1 cellular context compared by ENCODE assay signal in the genomic region with DNA sequence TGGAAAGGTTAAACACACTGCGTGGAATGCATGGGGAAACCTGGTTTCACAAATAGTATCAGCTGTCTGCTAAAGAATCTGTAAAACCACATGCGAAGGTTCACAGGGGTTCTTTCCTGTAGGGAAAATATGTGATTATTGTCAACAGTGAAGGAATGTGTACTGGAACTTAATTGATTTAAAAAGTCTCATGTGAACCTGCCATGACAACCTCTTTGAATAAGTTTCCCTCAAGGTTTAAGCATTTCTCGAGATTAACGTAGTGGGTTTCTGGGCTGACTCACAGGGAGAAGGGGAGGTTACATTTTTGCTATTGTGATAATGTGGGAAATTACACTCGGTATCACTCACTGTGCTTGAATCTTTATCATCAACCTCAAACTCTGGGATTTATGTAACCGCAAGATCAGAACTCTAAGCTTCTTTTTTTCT.
TF ChIP-seq lines count a peak whose summit lies in the region.

No MANE protein-coding gene starts in this region.

TF ChIP-seq in HepG2, 621 proteins besides CTCF, POLR2A, EP300 and RAD21 (continued from another document and continues in another):
- TF ChIP-seq, protein P1, sequence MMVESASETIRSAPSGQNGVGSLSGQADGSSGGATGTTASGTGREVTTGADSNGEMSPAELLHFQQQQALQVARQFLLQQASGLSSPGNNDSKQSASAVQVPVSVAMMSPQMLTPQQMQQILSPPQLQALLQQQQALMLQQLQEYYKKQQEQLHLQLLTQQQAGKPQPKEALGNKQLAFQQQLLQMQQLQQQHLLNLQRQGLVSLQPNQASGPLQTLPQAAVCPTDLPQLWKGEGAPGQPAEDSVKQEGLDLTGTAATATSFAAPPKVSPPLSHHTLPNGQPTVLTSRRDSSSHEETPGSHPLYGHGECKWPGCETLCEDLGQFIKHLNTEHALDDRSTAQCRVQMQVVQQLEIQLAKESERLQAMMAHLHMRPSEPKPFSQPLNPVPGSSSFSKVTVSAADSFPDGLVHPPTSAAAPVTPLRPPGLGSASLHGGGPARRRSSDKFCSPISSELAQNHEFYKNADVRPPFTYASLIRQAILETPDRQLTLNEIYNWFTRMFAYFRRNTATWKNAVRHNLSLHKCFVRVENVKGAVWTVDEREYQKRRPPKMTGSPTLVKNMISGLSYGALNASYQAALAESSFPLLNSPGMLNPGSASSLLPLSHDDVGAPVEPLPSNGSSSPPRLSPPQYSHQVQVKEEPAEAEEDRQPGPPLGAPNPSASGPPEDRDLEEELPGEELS (CRISPR knock-in tag; IDR thresholded peaks at IDR 0.05): no peak
- TF ChIP-seq ZNF235 (CRISPR knock-in tag; IDR thresholded peaks at IDR 0.05; ENCODE audit: borderline replicate concordance): no peak
- TF ChIP-seq FIP1L1 (IDR thresholded peaks at IDR 0.05; ENCODE audit: borderline replicate concordance, insufficient read depth, low read depth, low read length): no peak
- TF ChIP-seq, protein P2, sequence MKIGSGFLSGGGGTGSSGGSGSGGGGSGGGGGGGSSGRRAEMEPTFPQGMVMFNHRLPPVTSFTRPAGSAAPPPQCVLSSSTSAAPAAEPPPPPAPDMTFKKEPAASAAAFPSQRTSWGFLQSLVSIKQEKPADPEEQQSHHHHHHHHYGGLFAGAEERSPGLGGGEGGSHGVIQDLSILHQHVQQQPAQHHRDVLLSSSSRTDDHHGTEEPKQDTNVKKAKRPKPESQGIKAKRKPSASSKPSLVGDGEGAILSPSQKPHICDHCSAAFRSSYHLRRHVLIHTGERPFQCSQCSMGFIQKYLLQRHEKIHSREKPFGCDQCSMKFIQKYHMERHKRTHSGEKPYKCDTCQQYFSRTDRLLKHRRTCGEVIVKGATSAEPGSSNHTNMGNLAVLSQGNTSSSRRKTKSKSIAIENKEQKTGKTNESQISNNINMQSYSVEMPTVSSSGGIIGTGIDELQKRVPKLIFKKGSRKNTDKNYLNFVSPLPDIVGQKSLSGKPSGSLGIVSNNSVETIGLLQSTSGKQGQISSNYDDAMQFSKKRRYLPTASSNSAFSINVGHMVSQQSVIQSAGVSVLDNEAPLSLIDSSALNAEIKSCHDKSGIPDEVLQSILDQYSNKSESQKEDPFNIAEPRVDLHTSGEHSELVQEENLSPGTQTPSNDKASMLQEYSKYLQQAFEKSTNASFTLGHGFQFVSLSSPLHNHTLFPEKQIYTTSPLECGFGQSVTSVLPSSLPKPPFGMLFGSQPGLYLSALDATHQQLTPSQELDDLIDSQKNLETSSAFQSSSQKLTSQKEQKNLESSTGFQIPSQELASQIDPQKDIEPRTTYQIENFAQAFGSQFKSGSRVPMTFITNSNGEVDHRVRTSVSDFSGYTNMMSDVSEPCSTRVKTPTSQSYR (CRISPR knock-in tag; IDR thresholded peaks at IDR 0.05; ENCODE audit: borderline replicate concordance): no peak
- TF ChIP-seq PAX8 (CRISPR knock-in tag; IDR thresholded peaks at IDR 0.05; ENCODE audit: borderline replicate concordance): no peak
- no peak for TF ChIP-seq ZNF225 (CRISPR knock-in tag; IDR thresholded peaks at IDR 0.05)
- TF ChIP-seq ZNF335 (CRISPR knock-in tag; IDR thresholded peaks at IDR 0.05): no peak
- TF ChIP-seq, protein P3, sequence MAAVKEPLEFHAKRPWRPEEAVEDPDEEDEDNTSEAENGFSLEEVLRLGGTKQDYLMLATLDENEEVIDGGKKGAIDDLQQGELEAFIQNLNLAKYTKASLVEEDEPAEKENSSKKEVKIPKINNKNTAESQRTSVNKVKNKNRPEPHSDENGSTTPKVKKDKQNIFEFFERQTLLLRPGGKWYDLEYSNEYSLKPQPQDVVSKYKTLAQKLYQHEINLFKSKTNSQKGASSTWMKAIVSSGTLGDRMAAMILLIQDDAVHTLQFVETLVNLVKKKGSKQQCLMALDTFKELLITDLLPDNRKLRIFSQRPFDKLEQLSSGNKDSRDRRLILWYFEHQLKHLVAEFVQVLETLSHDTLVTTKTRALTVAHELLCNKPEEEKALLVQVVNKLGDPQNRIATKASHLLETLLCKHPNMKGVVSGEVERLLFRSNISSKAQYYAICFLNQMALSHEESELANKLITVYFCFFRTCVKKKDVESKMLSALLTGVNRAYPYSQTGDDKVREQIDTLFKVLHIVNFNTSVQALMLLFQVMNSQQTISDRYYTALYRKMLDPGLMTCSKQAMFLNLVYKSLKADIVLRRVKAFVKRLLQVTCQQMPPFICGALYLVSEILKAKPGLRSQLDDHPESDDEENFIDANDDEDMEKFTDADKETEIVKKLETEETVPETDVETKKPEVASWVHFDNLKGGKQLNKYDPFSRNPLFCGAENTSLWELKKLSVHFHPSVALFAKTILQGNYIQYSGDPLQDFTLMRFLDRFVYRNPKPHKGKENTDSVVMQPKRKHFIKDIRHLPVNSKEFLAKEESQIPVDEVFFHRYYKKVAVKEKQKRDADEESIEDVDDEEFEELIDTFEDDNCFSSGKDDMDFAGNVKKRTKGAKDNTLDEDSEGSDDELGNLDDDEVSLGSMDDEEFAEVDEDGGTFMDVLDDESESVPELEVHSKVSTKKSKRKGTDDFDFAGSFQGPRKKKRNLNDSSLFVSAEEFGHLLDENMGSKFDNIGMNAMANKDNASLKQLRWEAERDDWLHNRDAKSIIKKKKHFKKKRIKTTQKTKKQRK (IDR thresholded peaks at IDR 0.05; ENCODE audit: low read length): no peak
- no peak for TF ChIP-seq ZNF224 (CRISPR knock-in tag; IDR thresholded peaks at IDR 0.05)
- no peak for TF ChIP-seq MAZ (IDR thresholded peaks at IDR 0.05; ENCODE audit: borderline replicate concordance, low read depth, low read length)
- TF ChIP-seq MAZ (CRISPR knock-in tag; IDR thresholded peaks at IDR 0.05; ENCODE audit: low read depth): no peak
- TF ChIP-seq SIN3A (IDR thresholded peaks at IDR 0.05; ENCODE audit: borderline replicate concordance, low read depth, low read length): no peak
- TF ChIP-seq TCF7 (IDR thresholded peaks at IDR 0.05; ENCODE audit: low read depth): no peak
- no peak for TF ChIP-seq POLR2G (IDR thresholded peaks at IDR 0.05; ENCODE audit: low read depth, low read length)
- no peak for TF ChIP-seq NR2F1 (CRISPR knock-in tag; IDR thresholded peaks at IDR 0.05)
- TF ChIP-seq, protein P4, sequence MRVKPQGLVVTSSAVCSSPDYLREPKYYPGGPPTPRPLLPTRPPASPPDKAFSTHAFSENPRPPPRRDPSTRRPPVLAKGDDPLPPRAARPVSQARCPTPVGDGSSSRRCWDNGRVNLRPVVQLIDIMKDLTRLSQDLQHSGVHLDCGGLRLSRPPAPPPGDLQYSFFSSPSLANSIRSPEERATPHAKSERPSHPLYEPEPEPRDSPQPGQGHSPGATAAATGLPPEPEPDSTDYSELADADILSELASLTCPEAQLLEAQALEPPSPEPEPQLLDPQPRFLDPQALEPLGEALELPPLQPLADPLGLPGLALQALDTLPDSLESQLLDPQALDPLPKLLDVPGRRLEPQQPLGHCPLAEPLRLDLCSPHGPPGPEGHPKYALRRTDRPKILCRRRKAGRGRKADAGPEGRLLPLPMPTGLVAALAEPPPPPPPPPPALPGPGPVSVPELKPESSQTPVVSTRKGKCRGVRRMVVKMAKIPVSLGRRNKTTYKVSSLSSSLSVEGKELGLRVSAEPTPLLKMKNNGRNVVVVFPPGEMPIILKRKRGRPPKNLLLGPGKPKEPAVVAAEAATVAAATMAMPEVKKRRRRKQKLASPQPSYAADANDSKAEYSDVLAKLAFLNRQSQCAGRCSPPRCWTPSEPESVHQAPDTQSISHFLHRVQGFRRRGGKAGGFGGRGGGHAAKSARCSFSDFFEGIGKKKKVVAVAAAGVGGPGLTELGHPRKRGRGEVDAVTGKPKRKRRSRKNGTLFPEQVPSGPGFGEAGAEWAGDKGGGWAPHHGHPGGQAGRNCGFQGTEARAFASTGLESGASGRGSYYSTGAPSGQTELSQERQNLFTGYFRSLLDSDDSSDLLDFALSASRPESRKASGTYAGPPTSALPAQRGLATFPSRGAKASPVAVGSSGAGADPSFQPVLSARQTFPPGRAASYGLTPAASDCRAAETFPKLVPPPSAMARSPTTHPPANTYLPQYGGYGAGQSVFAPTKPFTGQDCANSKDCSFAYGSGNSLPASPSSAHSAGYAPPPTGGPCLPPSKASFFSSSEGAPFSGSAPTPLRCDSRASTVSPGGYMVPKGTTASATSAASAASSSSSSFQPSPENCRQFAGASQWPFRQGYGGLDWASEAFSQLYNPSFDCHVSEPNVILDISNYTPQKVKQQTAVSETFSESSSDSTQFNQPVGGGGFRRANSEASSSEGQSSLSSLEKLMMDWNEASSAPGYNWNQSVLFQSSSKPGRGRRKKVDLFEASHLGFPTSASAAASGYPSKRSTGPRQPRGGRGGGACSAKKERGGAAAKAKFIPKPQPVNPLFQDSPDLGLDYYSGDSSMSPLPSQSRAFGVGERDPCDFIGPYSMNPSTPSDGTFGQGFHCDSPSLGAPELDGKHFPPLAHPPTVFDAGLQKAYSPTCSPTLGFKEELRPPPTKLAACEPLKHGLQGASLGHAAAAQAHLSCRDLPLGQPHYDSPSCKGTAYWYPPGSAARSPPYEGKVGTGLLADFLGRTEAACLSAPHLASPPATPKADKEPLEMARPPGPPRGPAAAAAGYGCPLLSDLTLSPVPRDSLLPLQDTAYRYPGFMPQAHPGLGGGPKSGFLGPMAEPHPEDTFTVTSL (CRISPR knock-in tag; IDR thresholded peaks at IDR 0.05; ENCODE audit: borderline replicate concordance): peak; percentile 13; the same call in 1 of the 2 replicates
- TF ChIP-seq FOXA1 (IDR thresholded peaks at IDR 0.05): no peak
- 0 out of 2 replicates have a peak, but pooled peaks have one; percentile 16 for TF ChIP-seq FOXA1 (CRISPR knock-in tag; IDR thresholded peaks at IDR 0.05)
- TF ChIP-seq ELF1 (CRISPR knock-in tag; IDR thresholded peaks at IDR 0.05): no peak
- TF ChIP-seq KLF16 (CRISPR knock-in tag; IDR thresholded peaks at IDR 0.05): 0 out of 4 replicates have a peak, but pooled peaks of 1 of the 2 experiments have one; percentile 1
- TF ChIP-seq, protein P5, sequence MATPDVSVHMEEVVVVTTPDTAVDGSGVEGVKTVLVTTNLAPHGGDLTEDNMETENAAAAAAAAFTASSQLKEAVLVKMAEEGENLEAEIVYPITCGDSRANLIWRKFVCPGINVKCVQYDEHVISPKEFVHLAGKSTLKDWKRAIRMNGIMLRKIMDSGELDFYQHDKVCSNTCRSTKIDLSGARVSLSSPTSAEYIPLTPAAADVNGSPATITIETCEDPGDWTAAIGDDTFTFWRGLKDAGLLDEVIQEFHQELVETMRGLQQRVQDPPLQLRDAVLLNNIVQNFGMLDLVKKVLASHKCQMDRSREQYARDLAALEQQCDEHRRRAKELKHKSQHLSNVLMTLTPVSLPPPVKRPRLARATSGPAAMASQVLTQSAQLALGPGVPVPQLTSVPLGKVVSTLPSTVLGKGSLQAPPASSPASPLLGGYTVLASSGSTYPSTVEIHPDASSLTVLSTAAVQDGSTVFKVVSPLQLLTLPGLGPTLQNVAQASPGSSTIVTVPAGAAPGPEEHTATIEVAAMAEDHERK (CRISPR knock-in tag; IDR thresholded peaks at IDR 0.05; ENCODE audit: low read depth): no peak
- no peak for TF ChIP-seq ZNF367 (CRISPR knock-in tag; IDR thresholded peaks at IDR 0.05; ENCODE audit: borderline replicate concordance)
- TF ChIP-seq, protein P6, sequence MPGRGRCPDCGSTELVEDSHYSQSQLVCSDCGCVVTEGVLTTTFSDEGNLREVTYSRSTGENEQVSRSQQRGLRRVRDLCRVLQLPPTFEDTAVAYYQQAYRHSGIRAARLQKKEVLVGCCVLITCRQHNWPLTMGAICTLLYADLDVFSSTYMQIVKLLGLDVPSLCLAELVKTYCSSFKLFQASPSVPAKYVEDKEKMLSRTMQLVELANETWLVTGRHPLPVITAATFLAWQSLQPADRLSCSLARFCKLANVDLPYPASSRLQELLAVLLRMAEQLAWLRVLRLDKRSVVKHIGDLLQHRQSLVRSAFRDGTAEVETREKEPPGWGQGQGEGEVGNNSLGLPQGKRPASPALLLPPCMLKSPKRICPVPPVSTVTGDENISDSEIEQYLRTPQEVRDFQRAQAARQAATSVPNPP (CRISPR knock-in tag; IDR thresholded peaks at IDR 0.05): no peak
- no peak for TF ChIP-seq POLR2AphosphoS2 (IDR thresholded peaks at IDR 0.05; ENCODE audit: low read depth, low read length)
- peak; percentile 21; the same call in 1 of the 2 replicates for TF ChIP-seq HMG20A (CRISPR knock-in tag; IDR thresholded peaks at IDR 0.05; ENCODE audit: borderline replicate concordance)
- TF ChIP-seq, protein P7, sequence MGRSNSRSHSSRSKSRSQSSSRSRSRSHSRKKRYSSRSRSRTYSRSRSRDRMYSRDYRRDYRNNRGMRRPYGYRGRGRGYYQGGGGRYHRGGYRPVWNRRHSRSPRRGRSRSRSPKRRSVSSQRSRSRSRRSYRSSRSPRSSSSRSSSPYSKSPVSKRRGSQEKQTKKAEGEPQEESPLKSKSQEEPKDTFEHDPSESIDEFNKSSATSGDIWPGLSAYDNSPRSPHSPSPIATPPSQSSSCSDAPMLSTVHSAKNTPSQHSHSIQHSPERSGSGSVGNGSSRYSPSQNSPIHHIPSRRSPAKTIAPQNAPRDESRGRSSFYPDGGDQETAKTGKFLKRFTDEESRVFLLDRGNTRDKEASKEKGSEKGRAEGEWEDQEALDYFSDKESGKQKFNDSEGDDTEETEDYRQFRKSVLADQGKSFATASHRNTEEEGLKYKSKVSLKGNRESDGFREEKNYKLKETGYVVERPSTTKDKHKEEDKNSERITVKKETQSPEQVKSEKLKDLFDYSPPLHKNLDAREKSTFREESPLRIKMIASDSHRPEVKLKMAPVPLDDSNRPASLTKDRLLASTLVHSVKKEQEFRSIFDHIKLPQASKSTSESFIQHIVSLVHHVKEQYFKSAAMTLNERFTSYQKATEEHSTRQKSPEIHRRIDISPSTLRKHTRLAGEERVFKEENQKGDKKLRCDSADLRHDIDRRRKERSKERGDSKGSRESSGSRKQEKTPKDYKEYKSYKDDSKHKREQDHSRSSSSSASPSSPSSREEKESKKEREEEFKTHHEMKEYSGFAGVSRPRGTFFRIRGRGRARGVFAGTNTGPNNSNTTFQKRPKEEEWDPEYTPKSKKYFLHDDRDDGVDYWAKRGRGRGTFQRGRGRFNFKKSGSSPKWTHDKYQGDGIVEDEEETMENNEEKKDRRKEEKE (IDR thresholded peaks at IDR 0.05): no peak
- no peak for TF ChIP-seq GATA4 (IDR thresholded peaks at IDR 0.05; ENCODE audit: borderline replicate concordance, low read depth)
- no peak for TF ChIP-seq MED13 (CRISPR knock-in tag; IDR thresholded peaks at IDR 0.05)
- no peak for TF ChIP-seq SIX4 (CRISPR knock-in tag; IDR thresholded peaks at IDR 0.05)
- TF ChIP-seq ZNF136 (CRISPR knock-in tag; IDR thresholded peaks at IDR 0.05; ENCODE audit: low read depth): no peak
- TF ChIP-seq, protein P8, sequence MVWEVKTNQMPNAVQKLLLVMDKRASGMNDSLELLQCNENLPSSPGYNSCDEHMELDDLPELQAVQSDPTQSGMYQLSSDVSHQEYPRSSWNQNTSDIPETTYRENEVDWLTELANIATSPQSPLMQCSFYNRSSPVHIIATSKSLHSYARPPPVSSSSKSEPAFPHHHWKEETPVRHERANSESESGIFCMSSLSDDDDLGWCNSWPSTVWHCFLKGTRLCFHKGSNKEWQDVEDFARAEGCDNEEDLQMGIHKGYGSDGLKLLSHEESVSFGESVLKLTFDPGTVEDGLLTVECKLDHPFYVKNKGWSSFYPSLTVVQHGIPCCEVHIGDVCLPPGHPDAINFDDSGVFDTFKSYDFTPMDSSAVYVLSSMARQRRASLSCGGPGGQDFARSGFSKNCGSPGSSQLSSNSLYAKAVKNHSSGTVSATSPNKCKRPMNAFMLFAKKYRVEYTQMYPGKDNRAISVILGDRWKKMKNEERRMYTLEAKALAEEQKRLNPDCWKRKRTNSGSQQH (CRISPR knock-in tag; IDR thresholded peaks at IDR 0.05; ENCODE audit: low read depth): no peak
